In genomic region chr1:159854693-159855192, GRCh38 we compare ENCODE assay signal across 7 cellular contexts. TPM values are rescaled to one million over a fixed set of nuclear protein-coding genes. Genes with fewer than 3 reads are reported as not detected.
DNase-seq lines count a peak whose midpoint lies in the region; ATAC-seq and TF ChIP-seq lines count a peak whose summit lies in the region.

No MANE protein-coding gene starts in this region.

- TF ChIP-seq POLR2A in lower leg skin (IDR thresholded peaks at IDR 0.05): no peak

- H3K9me3 ChIP-seq in duodenal mucosa (ENCODE audit: control insufficient read depth in 1 of 2, low read length in 2 of 2): no peaks in the 10 kb centered on the region

- H3K27me3 ChIP-seq in duodenal mucosa (ENCODE audit: control insufficient read depth in 1 of 2, insufficient read depth in 2 of 2, low read length in 2 of 2): no peaks in the 10 kb centered on the region

- no peak for TF ChIP-seq CTCF in lower leg skin (IDR thresholded peaks at IDR 0.05)

- POLR2A ChIA-PET in activated CD8-positive, alpha-beta T cell treated with anti-CD3 and anti-CD28 coated beads, Interleukin-2, amount 10 ng/mL, durations not matched to agents 7 days and 5 days (lab: Charles Lee): no interaction called here

- WGBS in lower leg skin, 2 donors: 0% methylated on average over 3 to 51 of the region's 59 CpGs

- intact Hi-C loops in lower leg skin (cut with DNase I; ENCODE audit: low total_unique reads): no loop called here

- no peaks in the 10 kb centered on the region for H3K36me3 ChIP-seq in duodenal mucosa (ENCODE audit: control insufficient read depth in 1 of 2, insufficient read depth in 2 of 2, low read length in 2 of 2)

- CTCF ChIA-PET in activated CD8-positive, alpha-beta T cell treated with anti-CD3 and anti-CD28 coated beads, Interleukin-2, amount 10 ng/mL, durations not matched to agents 7 days and 5 days (lab: Charles Lee): interaction anchor here (0.6 to 2.5 kb wide), 7 partner anchors 36 to 65 kb away, joined by 3 to 15 read pairs (median 5); no protein-coding TSS in a partner anchor

- H3K9ac ChIP-seq in duodenal mucosa (ENCODE audit: low read depth in 1 of 2, low read length in 2 of 2): peak overlapping the region; percentile 88 to 93

- peaks cover 6 to 16% of the 10 kb centered on the region in 2 donors for H3K4me1 ChIP-seq in duodenal mucosa (ENCODE audit: control insufficient read depth in 1 of 2, insufficient read depth in 2 of 2, low read length in 2 of 2)

- peak; percentile 82 for DNase-seq in NCI-H510A (lab: John Stamatoyannopoulos, UW)
- DNase-seq in activated CD8-positive, alpha-beta T cell treated with anti-CD3 and anti-CD28 coated beads, Interleukin-2, amount 10 ng/mL, durations not matched to agents 7 days and 5 days: peak; percentile 79
- peak; percentile 74 to 95 for DNase-seq in lower leg skin (ENCODE audit: low spot score in 2 of 2)
- DNase-seq in stimulated activated CD4-positive, alpha-beta T cell treated with anti-CD3 and anti-CD28 coated beads, Interleukin-4, amount 100 ng/mL, for 1 hour: peak; percentile 75

- peaks cover 21% of the 10 kb centered on the region for H3K4me1 Mint-ChIP-seq in activated CD8-positive, alpha-beta T cell treated with anti-CD3 and anti-CD28 coated beads, Interleukin-2, amount 10 ng/mL, durations not matched to agents 7 days and 5 days (ENCODE audit: low read depth)

- peak overlapping the region; percentile 78 for H3K27ac Mint-ChIP-seq in activated CD8-positive, alpha-beta T cell treated with anti-CD3 and anti-CD28 coated beads, Interleukin-2, amount 10 ng/mL, durations not matched to agents 7 days and 5 days

- H3K27ac ChIP-seq in duodenal mucosa (ENCODE audit: low read depth, low read length): peak overlapping the region; percentile 94

- H3K9me3 Mint-ChIP-seq in activated CD8-positive, alpha-beta T cell treated with anti-CD3 and anti-CD28 coated beads, Interleukin-2, amount 10 ng/mL, durations not matched to agents 7 days and 5 days (ENCODE audit: insufficient read depth): no peaks in the 10 kb centered on the region

- no peaks in the 10 kb centered on the region for H3K36me3 Mint-ChIP-seq in activated CD8-positive, alpha-beta T cell treated with anti-CD3 and anti-CD28 coated beads, Interleukin-2, amount 10 ng/mL, durations not matched to agents 7 days and 5 days (ENCODE audit: low read depth)

- H3K27me3 Mint-ChIP-seq in activated CD8-positive, alpha-beta T cell treated with anti-CD3 and anti-CD28 coated beads, Interleukin-2, amount 10 ng/mL, durations not matched to agents 7 days and 5 days (ENCODE audit: low read depth): peaks cover 13% of the 10 kb centered on the region

- H3K4me3 Mint-ChIP-seq in activated CD8-positive, alpha-beta T cell treated with anti-CD3 and anti-CD28 coated beads, Interleukin-2, amount 10 ng/mL, durations not matched to agents 7 days and 5 days: peak overlapping the region; percentile 74

- H3K4me3 ChIP-seq in duodenal mucosa (ENCODE audit: low read depth in 1 of 2, low read length in 2 of 2) (peak overlapping the region; percentile 64 to 76), lower leg skin (ENCODE audit: low read depth, poor library complexity, severe bottlenecking) (peak overlapping the region; percentile 44)

- ATAC-seq in GM18520 (IDR thresholded peaks at IDR 0.05; ENCODE audit: unreplicated experiment): peak; percentile 63
- ATAC-seq in HG02981 (IDR thresholded peaks at IDR 0.05; ENCODE audit: unreplicated experiment): peak; percentile 79
- peak; percentile 94 for ATAC-seq in activated CD8-positive, alpha-beta T cell treated with anti-CD3 and anti-CD28 coated beads, Interleukin-2, amount 10 ng/mL, durations not matched to agents 7 days and 5 days

RNA-seq across cellular contexts. Expression of gene VSIG8, which starts 7.7 kb away (rescaled TPM):
- total RNA-seq in activated CD8-positive, alpha-beta T cell treated with anti-CD3 and anti-CD28 coated beads, Interleukin-2, amount 10 ng/mL, durations not matched to agents 7 days and 5 days: not detected
- total RNA-seq in lower leg skin: 10 to 100 TPM; 14.6 to 54.5 (median 43.1) TPM

RNA-seq across cellular contexts. Expression of gene SLAMF8, which starts 28.1 kb away (rescaled TPM):
- 1 to 10 TPM in 1 of 2 experiments, under 1 TPM in 1; 0.73 to 1.3 TPM for total RNA-seq in activated CD8-positive, alpha-beta T cell treated with anti-CD3 and anti-CD28 coated beads, Interleukin-2, amount 10 ng/mL, durations not matched to agents 7 days and 5 days
- total RNA-seq in lower leg skin: 1 to 10 TPM; 3.1 to 7.8 (median 5.2) TPM

RNA-seq across cellular contexts. Expression of gene CFAP45, which starts 45.2 kb away (rescaled TPM):
- under 1 TPM; 0.34 to 0.79 TPM for total RNA-seq in activated CD8-positive, alpha-beta T cell treated with anti-CD3 and anti-CD28 coated beads, Interleukin-2, amount 10 ng/mL, durations not matched to agents 7 days and 5 days
- 1 to 10 TPM in 1 of 4 donors, under 1 TPM in 3; 0.46 to 3.0 (median 0.66) TPM for total RNA-seq in lower leg skin

RNA-seq across cellular contexts. Expression of gene FCRL6, which starts 52.6 kb away (rescaled TPM):
- under 1 TPM; 0.42 to 0.76 TPM for total RNA-seq in activated CD8-positive, alpha-beta T cell treated with anti-CD3 and anti-CD28 coated beads, Interleukin-2, amount 10 ng/mL, durations not matched to agents 7 days and 5 days
- under 1 TPM in 3 of 4 donors, not detected in 1; 0.17 to 0.80 (median 0.42) TPM for total RNA-seq in lower leg skin

Comparison
In these comparisons a context has a peak if more than half of its experiments do, and no peak if none do; other contexts are left out.
1. Peak in every context shown above with its lines: DNase-seq, ATAC-seq, H3K4me3 ChIP-seq and H3K27ac ChIP-seq.
2. RNA of gene VSIG8, which starts 7.7 kb away (total RNA-seq): 14.6 to 54.5 TPM in lower leg skin; not detected in activated CD8-positive, alpha-beta T cell treated with anti-CD3 and anti-CD28 coated beads, Interleukin-2, amount 10 ng/mL, durations not matched to agents 7 days and 5 days; every median in the first group is over 10 times any median in the second.